8 cellular contexts compared by ENCODE assay signal in genomic region chr14:49861581-49861922, GRCh38. TPM values are rescaled to one million over a fixed set of nuclear protein-coding genes. Genes with fewer than 3 reads are reported as not detected.
DNase-seq lines count a peak whose midpoint lies in the region; ATAC-seq, FAIRE-seq and TF ChIP-seq lines count a peak whose summit lies in the region.

No MANE protein-coding gene starts in this region.

- peak overlapping the region; percentile 93 for H3K4me2 ChIP-seq in parathyroid adenoma (ENCODE audit: low read length)

- H3K27me3 ChIP-seq in parathyroid adenoma (ENCODE audit: control insufficient read depth, insufficient read depth, low read length) (no peaks in the 10 kb centered on the region), uterus (no peaks in the 10 kb centered on the region)

- no peaks in the 10 kb centered on the region for H3K36me3 ChIP-seq in parathyroid adenoma (ENCODE audit: control insufficient read depth, insufficient read depth, low read length)
- no peaks in the 10 kb centered on the region for H3K36me3 ChIP-seq in uterus

- peak; percentile 81 for FAIRE-seq in GM12892 (lab: Jason Lieb, UNC)

- no peaks in the 10 kb centered on the region for H3K9me3 Mint-ChIP-seq in activated naive CD8-positive, alpha-beta T cell treated with anti-CD3 and anti-CD28 coated beads for 36 hours

- H3K27ac Mint-ChIP-seq in activated naive CD8-positive, alpha-beta T cell treated with anti-CD3 and anti-CD28 coated beads for 36 hours = no peak overlapping the region

- no peak for TF ChIP-seq CTCF in parathyroid adenoma (IDR thresholded peaks at IDR 0.05)
- TF ChIP-seq CTCF in uterus (IDR thresholded peaks at IDR 0.05) = no peak

- intact Hi-C loops in cardiac septum (cut with DNase I) = no loop called here
- intact Hi-C loops in uterus (cut with DNase I; ENCODE audit: low total_unique reads) = loop anchor here (10.0 kb wide), 1 partner anchor 243 kb away; no protein-coding TSS in a partner anchor

- no peaks in the 10 kb centered on the region for H3K4me1 ChIP-seq in parathyroid adenoma
- H3K4me1 ChIP-seq in uterus = peaks cover 0 to 4% of the 10 kb centered on the region in 2 donors

- peaks cover 2% of the 10 kb centered on the region for H3K36me3 Mint-ChIP-seq in activated naive CD8-positive, alpha-beta T cell treated with anti-CD3 and anti-CD28 coated beads for 36 hours

- no peak overlapping the region for H3K4me3 Mint-ChIP-seq in activated naive CD8-positive, alpha-beta T cell treated with anti-CD3 and anti-CD28 coated beads for 36 hours

- H3K27me3 Mint-ChIP-seq in activated naive CD8-positive, alpha-beta T cell treated with anti-CD3 and anti-CD28 coated beads for 36 hours = peaks cover 7% of the 10 kb centered on the region

- H3K9me3 ChIP-seq in parathyroid adenoma (ENCODE audit: control insufficient read depth, low read length) (no peaks in the 10 kb centered on the region), uterus (no peaks in the 10 kb centered on the region)

- peaks cover 23% of the 10 kb centered on the region for H3K4me1 Mint-ChIP-seq in activated naive CD8-positive, alpha-beta T cell treated with anti-CD3 and anti-CD28 coated beads for 36 hours

- H2AFZ ChIP-seq in parathyroid adenoma = peak overlapping the region; percentile 92

- no peak for ATAC-seq in HG03135 (IDR thresholded peaks at IDR 0.05; ENCODE audit: unreplicated experiment)

- no peaks in the 10 kb centered on the region for H3K79me2 ChIP-seq in parathyroid adenoma

- H3K9ac ChIP-seq in parathyroid adenoma = peak overlapping the region; percentile 51

- H3K27ac ChIP-seq in parathyroid adenoma = peak overlapping the region; percentile 97
- peak overlapping the region; percentile 98 to 99 for H3K27ac ChIP-seq in uterus

- no peak for DNase-seq in GM12892 (ENCODE audit: insufficient read length)
- DNase-seq in HS-27A (ENCODE audit: low read depth) = peak; percentile 81
- peak; percentile 77 for DNase-seq in SIG-M5 treated with dmso at 0.1 percent for 504 hours (lab: John Stamatoyannopoulos, UW; ENCODE audit: unreplicated experiment)
- DNase-seq in activated naive CD8-positive, alpha-beta T cell treated with anti-CD3 and anti-CD28 coated beads for 36 hours = peak; percentile 62
- DNase-seq in cardiac septum (ENCODE audit: low spot score) = peak; percentile 79
- DNase-seq in uterus = peak; percentile 75 to 83

- H3K4me3 ChIP-seq in parathyroid adenoma (ENCODE audit: low read depth, low read length) (peak overlapping the region; percentile 97), uterus (peak overlapping the region; percentile 51 to 94)

- TF ChIP-seq POLR2A in GM12892 (IDR thresholded peaks at IDR 0.05; ENCODE audit: low read depth, low read length) (peak; percentile 49; the same call in 1 of the 2 replicates), uterus (IDR thresholded peaks at IDR 0.05) (no peak)

RNA-seq across cellular contexts. Expression of gene NEMF, which starts 9.0 kb away (rescaled TPM):
- 40.8 TPM for polyA plus RNA-seq in GM12892 (2012; ENCODE audit: missing spikeins)
- total RNA-seq in activated naive CD8-positive, alpha-beta T cell treated with anti-CD3 and anti-CD28 coated beads for 36 hours = 10 to 100 TPM; 53.7 to 64.6 TPM
- total RNA-seq in cardiac septum (54.0 TPM), uterus (100 to 1,000 TPM in 1 of 4 donors, 10 to 100 TPM in 3; 54.3 to 108 (median 74.2) TPM)

RNA-seq across cellular contexts. Expression of gene ARF6, which starts 31.3 kb away (rescaled TPM):
- polyA plus RNA-seq in GM12892 (2012; ENCODE audit: missing spikeins) = 56.2 TPM
- total RNA-seq in activated naive CD8-positive, alpha-beta T cell treated with anti-CD3 and anti-CD28 coated beads for 36 hours = 100 to 1,000 TPM; 134 to 135 TPM
- total RNA-seq in cardiac septum (33.2 TPM), uterus (10 to 100 TPM; 21.3 to 70.8 (median 36.1) TPM)
